In genomic region chr4:14650127-14650526, GRCh38 we compare ENCODE assay signal across 31 cellular contexts.
DNase-seq lines count a peak whose midpoint lies in the region; ATAC-seq, FAIRE-seq and TF ChIP-seq lines count a peak whose summit lies in the region.
"Had no signal": no experiment of that assay in that cellular context is flagged by ENCODE, and none has a peak within 500 bp of the region (broad histone marks: within the 10 kb centered on the region; RNA-seq: fewer than 3 reads in every experiment).

No MANE protein-coding gene starts in this region.

- H4K20me1 ChIP-seq in keratinocyte (ENCODE audit: control insufficient read depth, extremely low read depth, insufficient read depth, low read length): no peaks in the 10 kb centered on the region

- H3K27ac ChIP-seq in keratinocyte (ENCODE audit: control insufficient read depth, insufficient read depth, low read length): no peak overlapping the region
- H3K27ac ChIP-seq: pancreas, SJCRH30, suprapubic skin had no signal

- no peak overlapping the region for H2AFZ ChIP-seq in keratinocyte (ENCODE audit: control insufficient read depth, low read length)

- H3K36me3 ChIP-seq in keratinocyte (ENCODE audit: control insufficient read depth in 2 of 2, extremely low read depth in 1 of 2, insufficient read depth in 2 of 2, low read length in 2 of 2) (no peaks in the 10 kb centered on the region), MG63 (no peaks in the 10 kb centered on the region)
- H3K36me3 ChIP-seq: pancreas, SJCRH30, suprapubic skin had no signal

- no peaks in the 10 kb centered on the region for H3K4me1 ChIP-seq in keratinocyte (ENCODE audit: control insufficient read depth, extremely low read depth, insufficient read depth, low read length)
- H3K4me1 ChIP-seq: SJCRH30, suprapubic skin had no signal

- no peak for TF ChIP-seq CTCF in choroid plexus epithelial cell (conservative IDR thresholded peaks at IDR 0.05; ENCODE audit: low read depth, low read length)
- TF ChIP-seq CTCF in keratinocyte (optimal IDR thresholded peaks at IDR 0.05 in 1 of 3, IDR thresholded peaks at IDR 0.05 in 1 of 3, conservative IDR thresholded peaks at IDR 0.05 in 1 of 3; ENCODE audit: extremely low read depth in 1 of 3, insufficient read depth in 2 of 3, low read length in 3 of 3): no peak

- no peaks in the 10 kb centered on the region for H3K9me3 ChIP-seq in keratinocyte (ENCODE audit: control insufficient read depth, low read depth, low read length)
- no peaks in the 10 kb centered on the region for H3K9me3 ChIP-seq in MG63
- H3K9me3 ChIP-seq: pancreas, SJCRH30, suprapubic skin had no signal

- peak; percentile 36 for FAIRE-seq in keratinocyte (lab: Jason Lieb, UNC)
- FAIRE-seq: astrocyte, D721Med, endothelial cell of umbilical vein, GM18507, GM19239, H1, K562, pancreas had no signal

- dilution Hi-C loops in keratinocyte (cut with MboI; ENCODE audit: extremely low pct_ligation_motif_present, low sequenced_read_pairs): no loop called here

- H3K4me2 ChIP-seq in keratinocyte (ENCODE audit: control insufficient read depth, extremely low read depth, insufficient read depth, low read depth, low read length): no peak overlapping the region

- ATAC-seq in HG02623 (IDR thresholded peaks at IDR 0.05; ENCODE audit: unreplicated experiment): no peak
- ATAC-seq: K562; pancreas; stimulated activated naive B cell treated with anti-CD40 and anti-IgM and Interleukin-4, amounts not matched to agents 10 μg/mL and 1 μg/mL and 100 μg/mL, for 72 hours; T-cell had no signal

- H3K9ac ChIP-seq in keratinocyte (ENCODE audit: control insufficient read depth, extremely low read depth, insufficient read depth, low read length): no peak overlapping the region

- H3K9me1 ChIP-seq in keratinocyte (ENCODE audit: control insufficient read depth, extremely low read depth, insufficient read depth, low read length): no peaks in the 10 kb centered on the region

- H3K79me2 ChIP-seq in keratinocyte (ENCODE audit: control insufficient read depth, insufficient read depth, low read length): no peaks in the 10 kb centered on the region

- H3K4me3 ChIP-seq in choroid plexus epithelial cell (ENCODE audit: low read depth, low read length) (no peak overlapping the region), keratinocyte (ENCODE audit: control insufficient read depth in 2 of 3, extremely low read depth in 1 of 3, insufficient read depth in 2 of 3, low read depth in 1 of 3, low read length in 3 of 3) (no peak overlapping the region), MG63 (no peak overlapping the region)
- H3K4me3 ChIP-seq: K562, pancreas, SJCRH30, suprapubic skin had no signal

- DNase-seq in AG08396 (ENCODE audit: low spot score) (peak; percentile 8), LHCN-M2 (ENCODE audit: low read depth) (peak; percentile 46), choroid plexus epithelial cell (ENCODE audit: low read depth) (peak; percentile 49), keratinocyte (ENCODE audit: low read depth, low spot score) (no peak), MG63 (no peak)
- DNase-seq in activated CD4-positive, alpha-beta T cell treated with anti-CD3 and anti-CD28 coated beads for 1 hour: no peak
- DNase-seq: activated CD4-positive, alpha-beta T cell treated with anti-CD3 and anti-CD28 coated beads, Interleukin-2, amount 10 ng/mL, durations not matched to agents 24 days and 14 days; activated CD8-positive, alpha-beta memory T cell treated with anti-CD3 and anti-CD28 coated beads for 24 hours; activated effector memory CD4-positive, alpha-beta T cell treated with anti-CD3 and anti-CD28 coated beads, Interleukin-2, amount 50 U/mL, for 16 hours; activated naive CD8-positive, alpha-beta T cell treated with anti-CD3 and anti-CD28 coated beads, Interleukin-2, amount 10 ng/mL, durations not matched to agents 7 days and 5 days; activated T-cell treated with anti-CD3 and anti-CD28 coated beads, Interleukin-2, amount 50 U/mL, for 1 hour; CD4-positive, alpha-beta memory T cell; head of caudate nucleus; NCI-H1105; NCI-H187; NCI-H446 treated with DMSO at 0.1 percent for 48 hours; NCI-H82; pancreas; retina; SJCRH30; stimulated activated naive B cell treated with anti-CD40 and anti-IgM and Interleukin-4, amounts not matched to agents 10 μg/mL and 1 μg/mL and 100 μg/mL, for 72 hours; T-cell had no signal

- H3K27me3 ChIP-seq in keratinocyte (ENCODE audit: control insufficient read depth, extremely low read depth, insufficient read depth, low read length) (no peaks in the 10 kb centered on the region), MG63 (no peaks in the 10 kb centered on the region)
- H3K27me3 ChIP-seq: pancreas, SJCRH30, suprapubic skin had no signal

Comparison
In these comparisons a context has a peak if more than half of its experiments do, and no peak if none do; other contexts are left out.
1. DNase-seq: peak in AG08396 (single experiment), LHCN-M2 (single experiment) and choroid plexus epithelial cell (single experiment); none in keratinocyte (single experiment), MG63 (single experiment) and activated CD4-positive, alpha-beta T cell treated with anti-CD3 and anti-CD28 coated beads for 1 hour (single experiment).